ENCODE assay signal across 25 cellular contexts in the genomic region with DNA sequence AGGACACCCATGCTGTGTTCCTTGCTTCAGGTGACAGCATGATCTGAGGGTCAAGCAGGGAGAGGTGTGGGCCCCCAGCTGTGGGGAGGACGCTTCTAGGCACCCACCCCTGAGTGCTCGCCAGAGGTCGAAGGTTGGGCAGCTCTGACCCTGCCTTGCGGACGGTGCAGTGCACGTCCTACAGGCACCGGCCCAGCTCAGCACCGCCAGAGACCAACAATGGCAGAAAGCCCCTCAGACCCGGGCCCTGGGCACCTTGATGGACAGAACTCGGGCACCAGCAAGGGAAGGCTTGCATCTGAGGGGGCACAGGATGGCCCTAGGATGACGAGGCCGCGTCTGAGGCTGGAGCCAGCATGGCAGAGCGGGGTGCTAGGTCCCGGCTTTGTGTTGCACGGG.
"Had no signal": no experiment of that assay in that cellular context is flagged by ENCODE, and none has a peak within 500 bp of the region (broad histone marks: within the 10 kb centered on the region; RNA-seq: fewer than 3 reads in every experiment).

No MANE protein-coding gene starts in this region.

- H3K9ac ChIP-seq: neural progenitor cell had no signal

- H3K9me3 Mint-ChIP-seq: activated naive CD8-positive, alpha-beta T cell treated with anti-CD3 and anti-CD28 coated beads for 36 hours; activated T-cell treated with anti-CD3 and anti-CD28 coated beads, Interleukin-2, amount 50 U/mL, for 24 hours; activated T-helper 17 cell treated with anti-CD3 and anti-CD28 coated beads, Interleukin-2, amount 50 U/mL, for 72 hours; effector memory CD8-positive, alpha-beta T cell; naive thymus-derived CD4-positive, alpha-beta T cell; neural progenitor cell; type B pancreatic cell; WTC11 had no signal

- H3K4me1 ChIP-seq: neural progenitor cell had no signal

- DNase-seq: activated CD4-positive, alpha-beta T cell treated with anti-CD3 and anti-CD28 coated beads for 36 hours; activated CD4-positive, alpha-beta T cell treated with anti-CD3 and anti-CD28 coated beads, Interleukin-2, amount 50 U/mL, for 4 hours; activated CD8-positive, alpha-beta memory T cell treated with anti-CD3 and anti-CD28 coated beads for 24 hours; activated CD8-positive, alpha-beta memory T cell treated with anti-CD3 and anti-CD28 coated beads, Interleukin-2, amount 50 U/mL, for 4 hours; activated naive CD4-positive, alpha-beta T cell; activated naive CD8-positive, alpha-beta T cell treated with anti-CD3 and anti-CD28 coated beads for 36 hours; activated T-cell treated with anti-CD3 and anti-CD28 coated beads, Interleukin-2, amount 50 U/mL, for 24 hours; central memory CD4-positive, alpha-beta T cell; effector memory CD8-positive, alpha-beta T cell; esophagus squamous epithelium; hypothalamus; left colon; naive thymus-derived CD4-positive, alpha-beta T cell; stimulated activated CD4-positive, alpha-beta T cell treated with anti-CD3 and anti-CD28 coated beads, Interleukin-4, amount 100 ng/mL, for 24 hours; stimulated activated naive CD4-positive, alpha-beta T cell treated with Interleukin-2 at 50 U/mL for 16 hours had no signal

- H3K27me3 Mint-ChIP-seq: activated CD4-positive, alpha-beta T cell treated with anti-CD3 and anti-CD28 coated beads for 36 hours; activated naive CD8-positive, alpha-beta T cell treated with anti-CD3 and anti-CD28 coated beads for 36 hours; activated T-cell treated with anti-CD3 and anti-CD28 coated beads, Interleukin-2, amount 50 U/mL, for 24 hours; activated T-helper 17 cell treated with anti-CD3 and anti-CD28 coated beads, Interleukin-2, amount 50 U/mL, for 72 hours; effector memory CD8-positive, alpha-beta T cell; naive thymus-derived CD4-positive, alpha-beta T cell; progenitor cell of endocrine pancreas; type B pancreatic cell had no signal

- H3K4me1 Mint-ChIP-seq: activated T-helper 17 cell treated with anti-CD3 and anti-CD28 coated beads, Interleukin-2, amount 50 U/mL, for 72 hours had no signal

- H3K36me3 ChIP-seq: neural progenitor cell had no signal

- H3K27ac Mint-ChIP-seq: activated CD4-positive, alpha-beta T cell treated with anti-CD3 and anti-CD28 coated beads for 36 hours; activated naive CD8-positive, alpha-beta T cell treated with anti-CD3 and anti-CD28 coated beads for 36 hours; activated T-cell treated with anti-CD3 and anti-CD28 coated beads, Interleukin-2, amount 50 U/mL, for 24 hours; activated T-helper 17 cell treated with anti-CD3 and anti-CD28 coated beads, Interleukin-2, amount 50 U/mL, for 72 hours; naive thymus-derived CD4-positive, alpha-beta T cell; neural progenitor cell; progenitor cell of endocrine pancreas; type B pancreatic cell; WTC11 had no signal

- H3K27me3 ChIP-seq: dorsolateral prefrontal cortex, esophagus squamous epithelium, gastroesophageal sphincter, neural progenitor cell, vagina had no signal

- H3K27ac ChIP-seq: esophagus squamous epithelium, gastroesophageal sphincter, neural progenitor cell, thoracic aorta, vagina had no signal

- H3K9me3 ChIP-seq: esophagus squamous epithelium, gastroesophageal sphincter, thoracic aorta, vagina had no signal

- H3K36me3 Mint-ChIP-seq: type B pancreatic cell had no signal

- H3K4me3 ChIP-seq: dorsolateral prefrontal cortex, esophagus squamous epithelium, gastroesophageal sphincter, lung, neural progenitor cell, thoracic aorta, vagina had no signal

- ATAC-seq: activated CD4-positive, alpha-beta T cell treated with anti-CD3 and anti-CD28 coated beads for 36 hours; activated T-helper 17 cell treated with anti-CD3 and anti-CD28 coated beads, Interleukin-2, amount 50 U/mL, for 72 hours; effector memory CD8-positive, alpha-beta T cell; gastroesophageal sphincter; naive thymus-derived CD4-positive, alpha-beta T cell; WTC11 had no signal

- H3K4me3 Mint-ChIP-seq: activated CD4-positive, alpha-beta T cell treated with anti-CD3 and anti-CD28 coated beads for 36 hours; activated naive CD8-positive, alpha-beta T cell treated with anti-CD3 and anti-CD28 coated beads for 36 hours; activated T-cell treated with anti-CD3 and anti-CD28 coated beads, Interleukin-2, amount 50 U/mL, for 24 hours; activated T-helper 17 cell treated with anti-CD3 and anti-CD28 coated beads, Interleukin-2, amount 50 U/mL, for 72 hours; effector memory CD8-positive, alpha-beta T cell; naive thymus-derived CD4-positive, alpha-beta T cell; neural progenitor cell; type B pancreatic cell; WTC11 had no signal
